Comparison of ENCODE assay signal across 29 cellular contexts in the genomic region with DNA sequence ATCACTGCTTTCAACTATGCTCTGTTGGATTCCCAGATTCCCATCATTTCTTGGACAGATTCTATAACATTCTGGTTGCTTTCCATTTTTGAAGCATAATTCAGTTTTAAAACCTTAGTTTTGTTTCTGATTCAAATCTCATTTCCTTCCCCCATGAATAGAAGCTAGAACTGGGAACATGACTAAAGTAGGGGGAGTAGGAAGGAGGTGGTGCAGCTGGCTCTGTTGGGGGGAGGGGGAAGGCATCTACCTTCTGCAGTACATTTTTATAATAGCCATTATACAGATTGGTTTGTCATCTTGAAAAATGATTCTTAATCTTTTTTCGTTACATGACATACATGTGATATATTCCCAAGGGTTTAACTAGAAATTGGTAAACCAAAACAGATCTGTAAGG.
"Had no signal": no experiment of that assay in that cellular context is flagged by ENCODE, and none has a peak within 500 bp of the region (broad histone marks: within the 10 kb centered on the region; RNA-seq: fewer than 3 reads in every experiment).

No MANE protein-coding gene starts in this region.

- H3K9me3 Mint-ChIP-seq: activated CD8-positive, alpha-beta T cell treated with anti-CD3 and anti-CD28 coated beads for 36 hours; brain had no signal

- H3K27ac ChIP-seq: KMS-11, SK-N-MC, VCaP had no signal

- DNase-seq: activated CD4-positive, CD25-positive, alpha-beta regulatory T cell; activated CD8-positive, alpha-beta memory T cell treated with anti-CD3 and anti-CD28 coated beads, Interleukin-2, amount 50 U/mL, for 4 hours; activated CD8-positive, alpha-beta T cell treated with anti-CD3 and anti-CD28 coated beads for 36 hours; activated effector memory CD4-positive, alpha-beta T cell treated with anti-CD3 and anti-CD28 coated beads, Interleukin-2, amount 50 U/mL, for 16 hours; activated naive CD4-positive, alpha-beta T cell treated with Interleukin-2 at 50 U/mL for 16 hours; amygdala; MG63; MV-4-11; NCI-H1092 treated with DMSO at 0.1 percent for 48 hours; NCI-H1417 treated with DMSO at 0.1 percent for 48 hours; NCI-H1694; NCI-H2029; NCI-H2107; NCI-H2171 treated with DMSO at 0.1 percent for 48 hours; NCI-H226; NCI-H526; NCI-H82; NK-92 treated with Interleukin-12 subunit alpha and Interleukin-12 subunit beta, amount 100 ng/mL, for 24 hours; OCI-M1; RPMI8226; T-helper 1 cell had no signal

- H3K27me3 ChIP-seq: MG63 had no signal

- H3K27ac Mint-ChIP-seq: activated CD8-positive, alpha-beta T cell treated with anti-CD3 and anti-CD28 coated beads for 36 hours; activated naive CD8-positive, alpha-beta T cell had no signal

- H3K27me3 Mint-ChIP-seq: activated CD8-positive, alpha-beta T cell treated with anti-CD3 and anti-CD28 coated beads for 36 hours; activated naive CD8-positive, alpha-beta T cell; brain had no signal

- FAIRE-seq: astrocyte had no signal

- H3K4me3 Mint-ChIP-seq: activated CD8-positive, alpha-beta T cell treated with anti-CD3 and anti-CD28 coated beads for 36 hours; activated naive CD8-positive, alpha-beta T cell; brain had no signal

- ATAC-seq: activated CD8-positive, alpha-beta T cell treated with anti-CD3 and anti-CD28 coated beads for 36 hours; Panc1; Right ventricle myocardium inferior had no signal

- H3K4me1 Mint-ChIP-seq: brain had no signal

- H3K9me3 ChIP-seq: MG63 had no signal

- H3K4me3 ChIP-seq: MG63, SK-N-MC had no signal
